ENCODE assay signal across 8 cellular contexts in the genomic region with DNA sequence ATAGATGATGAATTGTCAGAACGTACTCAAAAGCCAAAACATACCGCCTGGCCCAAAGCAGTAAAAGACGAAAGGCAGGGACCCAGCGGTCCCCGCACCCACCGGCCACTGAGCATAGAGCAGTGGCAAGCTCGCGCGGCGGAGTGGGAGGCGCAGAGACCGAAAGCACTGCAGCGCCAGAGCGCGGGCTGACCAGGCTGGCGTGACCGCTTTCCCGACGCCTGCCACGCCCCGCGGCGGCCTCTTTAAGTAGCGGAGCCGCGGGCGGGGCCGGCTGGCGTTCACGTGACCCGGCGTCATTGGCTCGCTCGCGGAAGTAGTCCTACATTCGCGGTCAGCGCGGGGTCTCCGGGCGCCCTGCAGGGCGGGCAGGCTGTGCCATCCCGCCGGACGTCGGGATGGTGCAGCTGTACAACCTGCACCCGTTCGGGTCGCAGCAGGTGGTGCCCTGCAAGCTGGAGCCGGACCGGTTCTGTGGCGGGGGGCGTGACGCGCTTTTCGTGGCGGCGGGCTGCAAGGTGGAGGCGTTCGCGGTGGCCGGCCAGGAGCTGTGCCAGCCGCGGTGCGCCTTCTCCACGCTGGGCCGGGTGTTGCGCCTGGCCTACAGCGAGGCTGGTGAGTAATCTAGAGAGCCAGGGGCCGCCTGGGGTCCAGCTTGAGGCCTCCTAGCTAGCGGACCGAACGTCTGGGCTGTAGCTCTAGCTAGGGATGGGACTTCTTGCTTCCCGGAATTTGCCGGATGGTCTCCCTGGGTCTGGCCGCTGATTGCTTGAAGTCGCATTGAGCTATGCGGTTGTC. TPM values are rescaled to one million over a fixed set of nuclear protein-coding genes. Genes with fewer than 3 reads are reported as not detected.
A peak's percentile ranks its signal among the peaks of the same experiment; 100 is the strongest.
DNase-seq lines count a peak whose midpoint lies in the region; ATAC-seq and TF ChIP-seq lines count a peak whose summit lies in the region.

TSS of gene HPS3 (plus strand) at position 313 of the 798 bp plus-strand sequence. CDS start at position 399, 86 bp downstream.

- peaks cover 52% of the 10 kb centered on the region for H3K79me2 ChIP-seq in osteoblast (ENCODE audit: insufficient read depth, low read length)

- WGBS in testis, 2 donors = 0 to 1% methylated on average over 20 to 54 of the region's 78 CpGs

- H3K9me3 ChIP-seq in osteoblast (ENCODE audit: low read depth, low read length) (no peaks in the 10 kb centered on the region), testis (no peaks in the 10 kb centered on the region)

- peak within 1 kb of the TSS; percentile 97 for H3K4me3 Mint-ChIP-seq in activated naive CD4-positive, alpha-beta T cell treated with anti-CD3 and anti-CD28 coated beads, Interleukin-2, amount 50 U/mL, for 24 hours

- H3K27me3 ChIP-seq in osteoblast (ENCODE audit: insufficient read depth, low read length) = no peaks in the 10 kb centered on the region
- no peaks in the 10 kb centered on the region for H3K27me3 ChIP-seq in testis

- TF ChIP-seq CTCF in GM12864 (IDR thresholded peaks at IDR 0.05; ENCODE audit: low read depth, low read length, missing control alignments) (no peak), osteoblast (IDR thresholded peaks at IDR 0.05; ENCODE audit: extremely low read depth, low read depth, low read length) (no peak), testis (IDR thresholded peaks at IDR 0.05) (peak in 1 of 3 experiments; percentile 32)

- TF ChIP-seq POLR2A in testis (IDR thresholded peaks at IDR 0.05) = peak; percentile 98

- peak; percentile 62 for DNase-seq in GM12864 (ENCODE audit: low read depth)
- peak; percentile 88 for DNase-seq in NCI-H1092 treated with DMSO at 0.1 percent for 48 hours (lab: John Stamatoyannopoulos, UW)
- no peak for DNase-seq in glomerular endothelial cell (ENCODE audit: extremely low read depth, low read depth, low spot score)
- DNase-seq in osteoblast (ENCODE audit: insufficient read length, low spot score, missing footprints) = peak; percentile 97
- DNase-seq in testis = peak; percentile 97

- no peaks in the 10 kb centered on the region for H3K9me3 Mint-ChIP-seq in activated naive CD4-positive, alpha-beta T cell treated with anti-CD3 and anti-CD28 coated beads, Interleukin-2, amount 50 U/mL, for 24 hours

- peak within 1 kb of the TSS; percentile 95 for H2AFZ ChIP-seq in osteoblast (ENCODE audit: low read length)

- ATAC-seq in HG02642 (IDR thresholded peaks at IDR 0.05; ENCODE audit: poor library complexity, unreplicated experiment) (peak; percentile 95), SK-N-SH treated with all-trans-retinoic acid at 6 μM for 48 hours (peak; percentile 98)

- H3K27ac ChIP-seq in osteoblast (ENCODE audit: low read depth, low read length) (peak within 1 kb of the TSS; percentile 77), testis (peak within 1 kb of the TSS; percentile 65 to 80)

- H3K27ac Mint-ChIP-seq in activated naive CD4-positive, alpha-beta T cell treated with anti-CD3 and anti-CD28 coated beads, Interleukin-2, amount 50 U/mL, for 24 hours = peak within 1 kb of the TSS; percentile 49

- peak within 1 kb of the TSS; percentile 93 for H3K4me3 ChIP-seq in GM12864 (ENCODE audit: low read depth, low read length)
- H3K4me3 ChIP-seq in osteoblast (ENCODE audit: insufficient read depth, low read length) = peak within 1 kb of the TSS; percentile 87
- peak within 1 kb of the TSS; percentile 75 to 80 for H3K4me3 ChIP-seq in testis

- no peaks in the 10 kb centered on the region for H4K20me1 ChIP-seq in osteoblast (ENCODE audit: insufficient read depth, low read length)

- H3K36me3 Mint-ChIP-seq in activated naive CD4-positive, alpha-beta T cell treated with anti-CD3 and anti-CD28 coated beads, Interleukin-2, amount 50 U/mL, for 24 hours = peaks cover 4% of the 10 kb centered on the region

- H3K36me3 ChIP-seq in osteoblast (ENCODE audit: insufficient read depth, low read length) (no peaks in the 10 kb centered on the region), testis (ENCODE audit: low read depth, missing control alignments) (no peaks in the 10 kb centered on the region)

- H3K4me1 Mint-ChIP-seq in activated naive CD4-positive, alpha-beta T cell treated with anti-CD3 and anti-CD28 coated beads, Interleukin-2, amount 50 U/mL, for 24 hours = peaks cover 43% of the 10 kb centered on the region

- peak within 1 kb of the TSS; percentile 88 for H3K4me2 ChIP-seq in osteoblast (ENCODE audit: insufficient read depth, low read length)

- H3K27me3 Mint-ChIP-seq in activated naive CD4-positive, alpha-beta T cell treated with anti-CD3 and anti-CD28 coated beads, Interleukin-2, amount 50 U/mL, for 24 hours = no peaks in the 10 kb centered on the region

- intact Hi-C loops in testis (cut with DNase I; ENCODE audit: low total_unique reads) = no loop called here

- H3K4me1 ChIP-seq in osteoblast (ENCODE audit: insufficient read depth, low read length) (peaks cover 18% of the 10 kb centered on the region), testis (peaks cover 15% of the 10 kb centered on the region)

TF ChIP-seq in SK-N-SH treated with all-trans-retinoic acid at 6 μM for 48 hours, 23 proteins besides CTCF, POLR2A, EP300 and RAD21:
- TF ChIP-seq SNAI2 (CRISPR knock-in tag; IDR thresholded peaks at IDR 0.05) = no peak
- TF ChIP-seq CSDC2 (CRISPR knock-in tag; IDR thresholded peaks at IDR 0.05) = 0 out of 2 replicates have a peak, but pooled peaks have one; percentile 23
- TF ChIP-seq ZNF8 (CRISPR knock-in tag; IDR thresholded peaks at IDR 0.05) = peak; percentile 78; the same call in 1 of the 2 replicates
- TF ChIP-seq, protein P1, sequence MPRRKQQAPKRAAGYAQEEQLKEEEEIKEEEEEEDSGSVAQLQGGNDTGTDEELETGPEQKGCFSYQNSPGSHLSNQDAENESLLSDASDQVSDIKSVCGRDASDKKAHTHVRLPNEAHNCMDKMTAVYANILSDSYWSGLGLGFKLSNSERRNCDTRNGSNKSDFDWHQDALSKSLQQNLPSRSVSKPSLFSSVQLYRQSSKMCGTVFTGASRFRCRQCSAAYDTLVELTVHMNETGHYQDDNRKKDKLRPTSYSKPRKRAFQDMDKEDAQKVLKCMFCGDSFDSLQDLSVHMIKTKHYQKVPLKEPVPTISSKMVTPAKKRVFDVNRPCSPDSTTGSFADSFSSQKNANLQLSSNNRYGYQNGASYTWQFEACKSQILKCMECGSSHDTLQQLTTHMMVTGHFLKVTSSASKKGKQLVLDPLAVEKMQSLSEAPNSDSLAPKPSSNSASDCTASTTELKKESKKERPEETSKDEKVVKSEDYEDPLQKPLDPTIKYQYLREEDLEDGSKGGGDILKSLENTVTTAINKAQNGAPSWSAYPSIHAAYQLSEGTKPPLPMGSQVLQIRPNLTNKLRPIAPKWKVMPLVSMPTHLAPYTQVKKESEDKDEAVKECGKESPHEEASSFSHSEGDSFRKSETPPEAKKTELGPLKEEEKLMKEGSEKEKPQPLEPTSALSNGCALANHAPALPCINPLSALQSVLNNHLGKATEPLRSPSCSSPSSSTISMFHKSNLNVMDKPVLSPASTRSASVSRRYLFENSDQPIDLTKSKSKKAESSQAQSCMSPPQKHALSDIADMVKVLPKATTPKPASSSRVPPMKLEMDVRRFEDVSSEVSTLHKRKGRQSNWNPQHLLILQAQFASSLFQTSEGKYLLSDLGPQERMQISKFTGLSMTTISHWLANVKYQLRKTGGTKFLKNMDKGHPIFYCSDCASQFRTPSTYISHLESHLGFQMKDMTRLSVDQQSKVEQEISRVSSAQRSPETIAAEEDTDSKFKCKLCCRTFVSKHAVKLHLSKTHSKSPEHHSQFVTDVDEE (CRISPR knock-in tag; IDR thresholded peaks at IDR 0.05) = 0 out of 2 replicates have a peak, but pooled peaks have one; percentile 7
- peak; percentile 68; the same call in 1 of the 2 replicates for TF ChIP-seq ZFP3 (CRISPR knock-in tag; IDR thresholded peaks at IDR 0.05)

RNA-seq across cellular contexts. Expression of gene HPS3, which starts in this region (rescaled TPM):
- 14.3 and 22.4 TPM in 2 replicates for total RNA-seq in glomerular endothelial cell
- 38.4 and 49.8 TPM in 2 replicates for total RNA-seq in osteoblast
- 10 to 100 TPM; 25.8 to 27.8 TPM for total RNA-seq in testis
- 14.6 TPM for polyA plus RNA-seq in testis (ENCODE audit: insufficient read depth, low read depth, low replicate concordance)
